ENCODE assay signal across 8 cellular contexts in the genomic region with DNA sequence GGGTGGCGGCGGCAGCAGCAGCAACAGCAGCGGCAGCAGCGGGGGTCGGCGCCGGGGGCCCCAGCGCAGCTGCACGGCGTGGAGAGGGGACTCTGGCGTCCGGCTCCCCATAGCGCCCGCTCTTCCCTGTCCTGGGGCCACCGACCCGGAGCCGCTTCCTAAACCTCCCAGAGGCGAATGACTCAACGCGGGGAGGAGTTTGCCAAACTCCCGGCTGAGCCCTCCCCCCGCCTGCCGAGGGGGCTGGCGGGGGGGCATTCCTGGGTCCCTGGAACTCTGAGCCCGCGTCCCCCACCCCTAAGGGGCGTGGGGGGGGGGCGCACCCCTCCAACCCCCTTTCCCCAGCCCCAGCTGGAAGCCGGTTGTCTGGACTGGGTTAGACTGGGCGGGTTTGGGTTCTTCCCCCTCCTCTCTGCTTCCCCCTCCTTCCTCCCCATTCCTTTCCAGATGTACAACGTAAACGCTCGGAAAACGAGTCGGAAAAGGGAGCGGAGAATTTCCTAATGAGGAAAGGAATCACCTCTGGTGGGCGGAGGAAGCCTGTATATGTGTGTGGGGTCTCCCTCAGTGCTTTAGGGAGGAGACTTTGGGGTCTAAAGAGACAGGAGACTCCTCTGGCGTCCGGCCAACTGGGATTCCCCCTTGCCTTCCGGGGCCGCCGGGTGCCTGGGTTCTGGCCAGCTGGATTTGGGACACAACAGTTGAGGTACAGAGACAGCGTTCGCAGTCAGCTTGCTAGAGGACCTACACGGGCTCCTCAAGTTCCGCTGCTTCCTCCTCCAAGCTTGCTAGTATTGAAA. TPM values are rescaled to one million over a fixed set of nuclear protein-coding genes. Genes with fewer than 3 reads are reported as not detected.
DNase-seq lines count a peak whose midpoint lies in the region; ATAC-seq and TF ChIP-seq lines count a peak whose summit lies in the region.

A gene (minus strand): TSS at position 179 of the 800 bp plus-strand sequence. CDS start 68 bp downstream, at position 111.

- peak; percentile 48 for ATAC-seq in RWPE2 (ENCODE audit: low read depth)
- peak; percentile 76 for ATAC-seq in left ventricle myocardium superior
- no peak for ATAC-seq in GM18858 (IDR thresholded peaks at IDR 0.05; ENCODE audit: unreplicated experiment)
- ATAC-seq in GM21447 (IDR thresholded peaks at IDR 0.05; ENCODE audit: unreplicated experiment) = no peak
- no peak for ATAC-seq in HG03354 (IDR thresholded peaks at IDR 0.05; ENCODE audit: poor library complexity, severe bottlenecking, unreplicated experiment)

- H3K9me3 Mint-ChIP-seq in progenitor cell of endocrine pancreas (ENCODE audit: low read depth) = no peaks in the 10 kb centered on the region

- H3K27me3 Mint-ChIP-seq in progenitor cell of endocrine pancreas = peaks cover 27% of the 10 kb centered on the region

- intact Hi-C loops in ascending aorta (cut with DNase I) (loop anchor here (1.0 kb wide), 1 partner anchor 13 kb away; no protein-coding TSS in a partner anchor), left ventricle myocardium superior (cut with micrococcal nuclease) (no loop called here)

- peak within 1 kb of the TSS; percentile 92 for H3K27ac ChIP-seq in RWPE2 (ENCODE audit: poor library complexity, severe bottlenecking)
- H3K27ac ChIP-seq in ascending aorta = peak within 1 kb of the TSS; percentile 97

- TF ChIP-seq CTCF in GM12875 (IDR thresholded peaks at IDR 0.05; ENCODE audit: borderline replicate concordance, insufficient read depth, low read depth, low read length) (no peak), RWPE2 (IDR thresholded peaks at IDR 0.05; ENCODE audit: poor library complexity, severe bottlenecking) (no peak), ascending aorta (IDR thresholded peaks at IDR 0.05) (no peak), progenitor cell of endocrine pancreas (IDR thresholded peaks at IDR 0.05; ENCODE audit: unreplicated experiment) (no peak)

- H3K4me1 Mint-ChIP-seq in progenitor cell of endocrine pancreas (ENCODE audit: low read depth) = peaks cover 31% of the 10 kb centered on the region

- H3K4me3 Mint-ChIP-seq in progenitor cell of endocrine pancreas (ENCODE audit: low read depth) = peak within 1 kb of the TSS; percentile 88

- H3K4me3 ChIP-seq in GM12875 (ENCODE audit: low read depth, low read length) (peak within 1 kb of the TSS; percentile 48), RWPE2 (ENCODE audit: severe bottlenecking) (peak within 1 kb of the TSS; percentile 99), ascending aorta (peak within 1 kb of the TSS; percentile 70 to 98)

- H3K9me3 ChIP-seq in RWPE2 (ENCODE audit: severe bottlenecking) (no peaks in the 10 kb centered on the region), ascending aorta (no peaks in the 10 kb centered on the region)

- H3K27ac Mint-ChIP-seq in progenitor cell of endocrine pancreas = peak within 1 kb of the TSS; percentile 90

- H3K27me3 ChIP-seq in RWPE2 (ENCODE audit: insufficient read depth, poor library complexity, severe bottlenecking) (no peaks in the 10 kb centered on the region), ascending aorta (no peaks in the 10 kb centered on the region)

- peaks cover 28% of the 10 kb centered on the region for H3K36me3 ChIP-seq in RWPE2 (ENCODE audit: low read depth)
- peaks cover 2 to 33% of the 10 kb centered on the region in 2 donors for H3K36me3 ChIP-seq in ascending aorta

- peak; percentile 87 for DNase-seq in RWPE2 (ENCODE audit: low spot score)
- DNase-seq in ascending aorta (ENCODE audit: low spot score in 2 of 2) = peak in 1 of 2 donors; percentile 93
- peak; percentile 87 for DNase-seq in left ventricle myocardium superior
- no peak for DNase-seq in progenitor cell of endocrine pancreas (ENCODE audit: low spot score, unreplicated experiment)

- H3K36me3 Mint-ChIP-seq in progenitor cell of endocrine pancreas (ENCODE audit: insufficient read depth) = no peaks in the 10 kb centered on the region

- H3K4me1 ChIP-seq in RWPE2 (ENCODE audit: insufficient read depth, poor library complexity, severe bottlenecking) = peaks cover 65% of the 10 kb centered on the region
- peaks cover 0 to 34% of the 10 kb centered on the region in 2 donors for H3K4me1 ChIP-seq in ascending aorta

RNA-seq across cellular contexts. Expression of the gene that starts here (rescaled TPM):
- total RNA-seq in ascending aorta = 973 TPM
- 44.1 TPM for total RNA-seq in left ventricle myocardium superior
- total RNA-seq in progenitor cell of endocrine pancreas = 32.2 and 37.8 TPM in 2 replicates

Comparison
In these comparisons a context has a peak if more than half of its experiments do, and no peak if none do; other contexts are left out.
1. RNA of the gene that starts here (total RNA-seq): 973 TPM in ascending aorta (single experiment); 44.1 TPM in left ventricle myocardium superior (single experiment) and 32.2 to 37.8 TPM in progenitor cell of endocrine pancreas; every median in the first group is over 10 times any median in the second.
2. H3K4me3 ChIP-seq: peak in every context shown above with its lines; median percentile 99 in RWPE2; 84 in ascending aorta; 48 in GM12875.
3. ATAC-seq: peak in RWPE2 (single experiment) and left ventricle myocardium superior (single experiment); none in GM18858 (single experiment), GM21447 (single experiment) and HG03354 (single experiment).